In the genomic region with DNA sequence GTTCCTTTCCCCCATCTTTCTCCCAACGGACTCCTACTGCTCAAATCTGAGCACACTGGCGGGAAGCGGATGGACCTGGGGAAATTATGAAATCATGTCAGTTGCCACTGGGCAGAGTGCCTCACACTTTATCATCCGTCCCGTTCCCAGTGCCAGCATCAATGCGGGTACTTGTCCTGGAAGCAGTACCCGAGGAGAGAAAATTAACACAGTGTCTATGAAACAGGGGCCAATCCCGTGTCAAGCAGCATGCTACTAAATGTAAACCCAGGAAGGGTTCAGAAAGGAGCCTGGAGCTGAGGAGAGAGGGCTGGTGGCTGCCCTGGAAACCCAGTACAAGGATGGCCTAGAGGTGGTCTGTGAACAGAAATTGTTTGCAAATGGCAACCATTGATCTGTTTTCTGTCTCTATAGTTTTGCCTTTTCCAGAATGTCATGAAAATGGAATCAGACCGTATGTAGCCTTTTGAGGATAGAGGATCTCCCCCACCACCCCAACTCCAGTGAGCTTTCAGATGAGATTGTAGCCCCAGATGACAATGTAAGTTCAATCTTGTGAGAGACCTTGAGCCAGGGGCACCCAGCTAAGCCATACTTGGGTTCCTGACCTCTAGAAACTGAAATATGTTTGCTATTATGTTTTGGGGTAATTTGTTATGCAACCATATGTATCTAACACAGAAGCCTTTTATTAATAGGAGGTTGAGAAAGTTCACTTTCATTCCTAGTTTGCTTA, we compare ENCODE assay signal across 9 cellular contexts. TPM values are rescaled to one million over a fixed set of nuclear protein-coding genes. Genes with fewer than 3 reads are reported as not detected.
DNase-seq lines count a peak whose midpoint lies in the region; ATAC-seq, FAIRE-seq and TF ChIP-seq lines count a peak whose summit lies in the region.
"Had no signal": no experiment of that assay in that cellular context is flagged by ENCODE, and none has a peak within 500 bp of the region (broad histone marks: within the 10 kb centered on the region; RNA-seq: fewer than 3 reads in every experiment).

No MANE protein-coding gene starts in this region.

- ATAC-seq in stimulated activated effector memory CD8-positive, alpha-beta T cell treated with anti-CD3 and anti-CD28 coated beads, Interleukin-12 subunit alpha, Interleukin-12 subunit beta, amount 100 ng/mL, for 72 hours, result no peak
- ATAC-seq in GM18498 (IDR thresholded peaks at IDR 0.05; ENCODE audit: unreplicated experiment), result no peak

- no peak for FAIRE-seq in astrocyte (lab: Jason Lieb, UNC)

- DNase-seq in astrocyte (ENCODE audit: low read depth) (no peak), NCI-H128 (lab: John Stamatoyannopoulos, UW; ENCODE audit: unreplicated experiment) (no peak)
- DNase-seq in stimulated activated effector memory CD8-positive, alpha-beta T cell treated with anti-CD3 and anti-CD28 coated beads, Interleukin-12 subunit alpha, Interleukin-12 subunit beta, amount 100 ng/mL, for 72 hours (ENCODE audit: low spot score in 2 of 2), result no peak
- DNase-seq in activated CD4-positive, alpha-beta T cell treated with anti-CD3 and anti-CD28 coated beads for 1 hour, result no peak

- H2AFZ ChIP-seq in astrocyte (ENCODE audit: low read depth, low read length), result peak overlapping the region; percentile 91

- peak overlapping the region; percentile 82 to 93 (median 88) for H3K4me3 Mint-ChIP-seq in IgD-negative memory B cell
- peak overlapping the region; percentile 76 for H3K4me3 Mint-ChIP-seq in astrocyte (ENCODE audit: unreplicated experiment)
- peak overlapping the region; percentile 71 for H3K4me3 Mint-ChIP-seq in stimulated activated effector memory CD8-positive, alpha-beta T cell treated with anti-CD3 and anti-CD28 coated beads, Interleukin-12 subunit alpha, Interleukin-12 subunit beta, amount 100 ng/mL, for 72 hours

- H3K27ac Mint-ChIP-seq in IgD-negative memory B cell (no peak overlapping the region), astrocyte (ENCODE audit: unreplicated experiment) (peak overlapping the region; percentile 13)
- peak overlapping the region; percentile 23 for H3K27ac Mint-ChIP-seq in stimulated activated effector memory CD8-positive, alpha-beta T cell treated with anti-CD3 and anti-CD28 coated beads, Interleukin-12 subunit alpha, Interleukin-12 subunit beta, amount 100 ng/mL, for 72 hours

- H3K36me3 Mint-ChIP-seq in IgD-negative memory B cell (no peaks in the 10 kb centered on the region), astrocyte (ENCODE audit: low read depth, unreplicated experiment) (peaks cover 3% of the 10 kb centered on the region)
- H3K36me3 Mint-ChIP-seq in stimulated activated effector memory CD8-positive, alpha-beta T cell treated with anti-CD3 and anti-CD28 coated beads, Interleukin-12 subunit alpha, Interleukin-12 subunit beta, amount 100 ng/mL, for 72 hours, result no peaks in the 10 kb centered on the region

- H3K27me3 ChIP-seq in astrocyte (ENCODE audit: insufficient read depth, low read length) (no peaks in the 10 kb centered on the region), iPS-15b (ENCODE audit: control insufficient read depth, insufficient read depth, low read length) (peaks cover 25% of the 10 kb centered on the region)

- H3K4me1 ChIP-seq in astrocyte (ENCODE audit: insufficient read depth, low read length) (peaks cover 4% of the 10 kb centered on the region), iPS-15b (ENCODE audit: control insufficient read depth, insufficient read depth, low read length) (peaks cover 8% of the 10 kb centered on the region)

- H3K9me3 Mint-ChIP-seq in IgD-negative memory B cell (no peaks in the 10 kb centered on the region), astrocyte (ENCODE audit: unreplicated experiment) (no peaks in the 10 kb centered on the region)
- no peaks in the 10 kb centered on the region for H3K9me3 Mint-ChIP-seq in stimulated activated effector memory CD8-positive, alpha-beta T cell treated with anti-CD3 and anti-CD28 coated beads, Interleukin-12 subunit alpha, Interleukin-12 subunit beta, amount 100 ng/mL, for 72 hours

- H3K79me2 ChIP-seq in astrocyte (ENCODE audit: insufficient read depth, low read length), result no peaks in the 10 kb centered on the region

- TF ChIP-seq CTCF in C4-2B (conservative IDR thresholded peaks at IDR 0.05) (no peak), astrocyte (IDR thresholded peaks at IDR 0.05; ENCODE audit: insufficient read depth, low read depth, low read length) (no peak)

- peaks cover 15 to 25% (median 16%) of the 10 kb centered on the region in 3 donors for H3K4me1 Mint-ChIP-seq in IgD-negative memory B cell
- H3K4me1 Mint-ChIP-seq in astrocyte (ENCODE audit: low read depth, unreplicated experiment), result peaks cover 6% of the 10 kb centered on the region
- H3K4me1 Mint-ChIP-seq in stimulated activated effector memory CD8-positive, alpha-beta T cell treated with anti-CD3 and anti-CD28 coated beads, Interleukin-12 subunit alpha, Interleukin-12 subunit beta, amount 100 ng/mL, for 72 hours, result peaks cover 14% of the 10 kb centered on the region

- H3K9ac ChIP-seq in astrocyte (ENCODE audit: low read length) (peak overlapping the region; percentile 88), iPS-15b (ENCODE audit: low read depth, low read length) (peak overlapping the region; percentile 13)
- H3K9ac ChIP-seq: KMS-11 had no signal

- H3K4me3 ChIP-seq in astrocyte (ENCODE audit: insufficient read depth, low read depth, low read length) (peak overlapping the region; percentile 83), iPS-15b (ENCODE audit: low read depth, low read length) (peak overlapping the region; percentile 65)

- H3K36me3 ChIP-seq in astrocyte (ENCODE audit: insufficient read depth, low read length) (no peaks in the 10 kb centered on the region), iPS-15b (ENCODE audit: control insufficient read depth, insufficient read depth, low read length) (no peaks in the 10 kb centered on the region)

- peak overlapping the region; percentile 90 for H3K4me2 ChIP-seq in astrocyte (ENCODE audit: low read length)

- no peaks in the 10 kb centered on the region for H4K20me1 ChIP-seq in astrocyte (ENCODE audit: insufficient read depth, low read length)

- peak overlapping the region; percentile 58; the same call in 1 of the 2 replicates for H3K27ac ChIP-seq in C4-2B
- peak overlapping the region; percentile 71 for H3K27ac ChIP-seq in astrocyte (ENCODE audit: low read depth, low read length)
- H3K27ac ChIP-seq: KMS-11 had no signal

- H3K27me3 Mint-ChIP-seq in IgD-negative memory B cell (peaks cover 2% of the 10 kb centered on the region), astrocyte (ENCODE audit: low read depth, unreplicated experiment) (no peaks in the 10 kb centered on the region)

- H3K9me3 ChIP-seq in astrocyte (ENCODE audit: insufficient read depth, low read depth, low read length), result no peaks in the 10 kb centered on the region
- no peaks in the 10 kb centered on the region for H3K9me3 ChIP-seq in iPS-15b (ENCODE audit: control insufficient read depth, insufficient read depth, low read length)

RNA-seq across cellular contexts. Expression of gene CDKL1, which starts 0.9 kb away (rescaled TPM):
- 7.1 TPM for polyA plus RNA-seq in IgD-negative memory B cell
- 5.4 and 5.9 TPM in 2 replicates for total RNA-seq in astrocyte

Comparison
In these comparisons a context has a peak if more than half of its experiments do, and no peak if none do; other contexts are left out.
1. H3K27ac Mint-ChIP-seq: peak in astrocyte (single experiment) and stimulated activated effector memory CD8-positive, alpha-beta T cell treated with anti-CD3 and anti-CD28 coated beads, Interleukin-12 subunit alpha, Interleukin-12 subunit beta, amount 100 ng/mL, for 72 hours (single experiment); none in IgD-negative memory B cell (0 of 3).
2. Peak in every context shown above with its lines, with median percentiles within 50 percentile points of each other: H3K4me3 Mint-ChIP-seq.